Comparison of ENCODE assay signal across 28 cellular contexts in the genomic region with DNA sequence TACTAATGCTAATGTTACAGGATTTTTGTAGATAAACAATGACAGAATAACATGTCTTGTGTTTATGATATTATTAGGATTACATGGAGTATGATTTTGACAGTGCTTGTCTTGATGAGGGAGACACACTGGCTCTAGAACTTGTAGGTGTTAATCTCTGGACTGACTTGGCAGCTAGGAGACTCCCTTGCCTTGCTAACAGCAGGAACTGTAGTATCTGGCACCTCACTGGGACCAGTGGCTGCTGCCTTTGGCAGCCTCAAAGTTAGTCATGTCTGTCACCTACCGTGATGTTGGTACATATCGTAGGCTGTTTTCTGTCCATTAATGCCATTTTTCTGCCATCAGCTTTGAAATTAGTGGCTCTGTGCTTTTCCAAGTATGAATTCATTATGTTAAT.
A peak's percentile ranks its signal among the peaks of the same experiment; 100 is the strongest.
DNase-seq lines count a peak whose midpoint lies in the region; ATAC-seq and TF ChIP-seq lines count a peak whose summit lies in the region.
"Had no signal": no experiment of that assay in that cellular context is flagged by ENCODE, and none has a peak within 500 bp of the region (broad histone marks: within the 10 kb centered on the region; RNA-seq: fewer than 3 reads in every experiment).

No MANE protein-coding gene starts in this region.

- H3K27ac ChIP-seq in IMR-90 (ENCODE audit: insufficient read depth, low read length) = no peak overlapping the region
- H3K27ac ChIP-seq in mesendoderm (ENCODE audit: low read depth, low read length) = no peak overlapping the region
- H3K27ac ChIP-seq: cardiac muscle cell, lower lobe of right lung, Peyer's patch, tibial nerve had no signal

- no peaks in the 10 kb centered on the region for H3K79me2 ChIP-seq in mesendoderm (ENCODE audit: control insufficient read depth, insufficient read depth, low read length)

- H3K4me2 ChIP-seq in IMR-90 (ENCODE audit: low read depth, low read length) (no peak overlapping the region), mesendoderm (ENCODE audit: low read length) (no peak overlapping the region)

- no peak for ATAC-seq in IMR-90 (ENCODE audit: low read depth)
- ATAC-seq: activated CD4-positive, CD25-positive, alpha-beta regulatory T cell treated with anti-CD3 and anti-CD28 coated beads, Interleukin-2, amount 50 U/mL, for 24 hours; activated CD8-positive, alpha-beta T cell treated with anti-CD3 and anti-CD28 coated beads for 36 hours; activated T-helper 17 cell treated with anti-CD3 and anti-CD28 coated beads, Interleukin-2, amount 50 U/mL, for 72 hours; HCT116; lower lobe of right lung; natural killer cell treated with Interleukin-12 subunit alpha and Interleukin-12 subunit beta and Interleukin-15 and Interleukin-18, amount 100 ng/mL, for 72 hours; T-cell had no signal

- WGBS in IMR-90 (ENCODE audit: extremely low coverage in 2 of 2, insufficient read length in 1 of 2), 2 experiments = no CpG with 5 or more reads among the region's 2 CpGs
- no CpG with 5 or more reads among the region's 2 CpGs for WGBS in mesendoderm (ENCODE audit: extremely low coverage, insufficient coverage, low lambda C conversion rate)

- no peak overlapping the region for H3K4ac ChIP-seq in IMR-90 (ENCODE audit: low read depth, low read length)
- H3K4ac ChIP-seq in mesendoderm (ENCODE audit: low read depth, low read length) = no peak overlapping the region

- no peak for TF ChIP-seq CTCF in IMR-90 (conservative IDR thresholded peaks at IDR 0.05; ENCODE audit: low read depth, low read length)

- no peaks in the 10 kb centered on the region for H3K27me3 ChIP-seq in IMR-90 (ENCODE audit: control insufficient read depth, insufficient read depth, low read length)
- no peaks in the 10 kb centered on the region for H3K27me3 ChIP-seq in mesendoderm (ENCODE audit: insufficient read depth, low read length, poor library complexity)
- H3K27me3 ChIP-seq: cardiac muscle cell, Peyer's patch, tibial nerve had no signal

- H2BK120ac ChIP-seq in IMR-90 (ENCODE audit: low read depth, low read length) (no peak overlapping the region), mesendoderm (ENCODE audit: low read depth, low read length) (no peak overlapping the region)

- H3K9ac ChIP-seq in IMR-90 (ENCODE audit: low read depth, low read length) = no peak overlapping the region
- H3K9ac ChIP-seq in mesendoderm (ENCODE audit: low read length) = no peak overlapping the region

- no peak for TF ChIP-seq RAD21 in IMR-90 (IDR thresholded peaks at IDR 0.05; ENCODE audit: low read length)

- H3K56ac ChIP-seq in IMR-90 (ENCODE audit: extremely low read depth, insufficient read depth, low read length) (no peak overlapping the region), mesendoderm (ENCODE audit: low read length) (no peak overlapping the region)

- no peak overlapping the region for H3K4me3 ChIP-seq in IMR-90 (ENCODE audit: insufficient read depth, low read depth, low read length)
- no peak overlapping the region for H3K4me3 ChIP-seq in mesendoderm (ENCODE audit: low read length)
- H3K4me3 ChIP-seq: cardiac muscle cell, lower lobe of right lung, Peyer's patch, tibial nerve had no signal

- no peak overlapping the region; the same call in 1 of the 2 replicates for H3K23ac ChIP-seq in IMR-90 (ENCODE audit: low read depth, low read length)
- H3K23ac ChIP-seq in mesendoderm (ENCODE audit: low read length) = no peak overlapping the region

- H4K20me1 ChIP-seq in IMR-90 (ENCODE audit: insufficient read depth, low read length) = no peaks in the 10 kb centered on the region

- peaks cover 3% of the 10 kb centered on the region; the same call in 1 of the 2 replicates for H3K9me1 ChIP-seq in IMR-90 (ENCODE audit: insufficient read depth, low read length)

- H4K5ac ChIP-seq in IMR-90 (ENCODE audit: low read depth, low read length) (peak overlapping the region; percentile 18; the same call in 1 of the 2 replicates), mesendoderm (ENCODE audit: low read length) (no peak overlapping the region)

- H3K14ac ChIP-seq in IMR-90 (replicated peaks; ENCODE audit: low read depth, low read length) = 0 out of 2 replicates have a peak overlapping the region, but pooled peaks have one; percentile 6

- POLR2A ChIA-PET in IMR-90 (lab: Charles Lee; ENCODE audit: unreplicated experiment) = no interaction called here

- no peak overlapping the region for H4K8ac ChIP-seq in IMR-90 (ENCODE audit: low read depth in 2 of 2, low read length in 2 of 2)
- H4K8ac ChIP-seq in mesendoderm (ENCODE audit: low read depth, low read length) = no peak overlapping the region

- no TSS peak for BruUV-seq in IMR-90 (replicated peaks; lab: Mats Ljungman, UMichigan)

- intact Hi-C loops in IMR-90 (cut with micrococcal nuclease) = no loop called here

- H3K36me3 ChIP-seq in IMR-90 (ENCODE audit: control insufficient read depth, insufficient read depth, low read length) (no peaks in the 10 kb centered on the region), mesendoderm (ENCODE audit: control insufficient read depth, insufficient read depth, low read length) (no peaks in the 10 kb centered on the region)
- H3K36me3 ChIP-seq: cardiac muscle cell, lower lobe of right lung, Peyer's patch, tibial nerve had no signal

- DNase-seq in NCI-H146 (lab: John Stamatoyannopoulos, UW) = peak; percentile 1
- DNase-seq in NCI-H146 treated with DMSO at 0.1 percent for 48 hours (lab: John Stamatoyannopoulos, UW; ENCODE audit: unreplicated experiment) = no peak
- DNase-seq in IMR-90 = no peak
- peak; percentile 56 for DNase-seq in cerebellum (ENCODE audit: low spot score)
- peak; percentile 86 for DNase-seq in mesendoderm
- DNase-seq in SW480 (ENCODE audit: low spot score) = no peak
- no peak for DNase-seq in HPDE6-E6E7 (ENCODE audit: extremely low spot score)
- no peak for DNase-seq in A172 (ENCODE audit: low spot score)
- DNase-seq: 8988T; activated CD8-positive, alpha-beta T cell treated with anti-CD3 and anti-CD28 coated beads for 36 hours; activated naive CD4-positive, alpha-beta T cell treated with anti-CD3 and anti-CD28 coated beads, Interleukin-2, amount 50 U/mL, for 16 hours; amygdala; CD4-positive, alpha-beta T cell; dermis blood vessel endothelial cell; kidney; lower lobe of right lung; NCI-H1436; NCI-H2171; NCI-H510A treated with DMSO at 0.1 percent for 48 hours; Peyer's patch; stimulated activated CD4-positive, alpha-beta T cell treated with anti-CD3 and anti-CD28 coated beads, Interleukin-2, amount 100 ng/mL, for 24 hours; T-cell had no signal

- H2BK5ac ChIP-seq in IMR-90 (ENCODE audit: low read depth, low read length, poor library complexity, severe bottlenecking) = no peak overlapping the region
- no peak overlapping the region for H2BK5ac ChIP-seq in mesendoderm (ENCODE audit: low read length)

- no peak overlapping the region for H2BK20ac ChIP-seq in IMR-90 (ENCODE audit: low read depth, low read length)

- H2AK5ac ChIP-seq in IMR-90 (ENCODE audit: low read depth, low read length) (no peak overlapping the region), mesendoderm (ENCODE audit: low read length) (no peak overlapping the region)

- in situ Hi-C loops in IMR-90 (cut with MboI; ENCODE audit: low sequenced_read_pairs) = no loop called here

- peaks cover 2 to 3% of the 10 kb centered on the region in 2 experiments; a peak in 2 of 4 replicates for H3K79me1 ChIP-seq in IMR-90 (ENCODE audit: low read depth in 1 of 2, low read length in 2 of 2)
- peaks cover 2% of the 10 kb centered on the region for H3K79me1 ChIP-seq in mesendoderm (ENCODE audit: low read length)

- TF ChIP-seq POLR2A in IMR-90 (IDR thresholded peaks at IDR 0.05; ENCODE audit: low read depth, low read length) = no peak

- H3K9me3 ChIP-seq in IMR-90 (ENCODE audit: control insufficient read depth, insufficient read depth, low read length) = no peaks in the 10 kb centered on the region
- H3K9me3 ChIP-seq: lower lobe of right lung, Peyer's patch, tibial nerve had no signal

- H3K4me1 ChIP-seq in IMR-90 (ENCODE audit: control insufficient read depth, insufficient read depth, low read length) (peaks cover 2% of the 10 kb centered on the region; the same call in 1 of the 2 replicates), mesendoderm (ENCODE audit: control insufficient read depth, low read depth, low read length) (no peaks in the 10 kb centered on the region)
- H3K4me1 ChIP-seq: lower lobe of right lung, Peyer's patch, tibial nerve had no signal

- CTCF ChIA-PET in IMR-90 (lab: Yijun Ruan, JAX) = no interaction called here

- H2AFZ ChIP-seq in IMR-90 (replicated peaks; ENCODE audit: low read length, poor library complexity) = no peak overlapping the region

- dilution Hi-C loops in IMR-90 (cut with HindIII; ENCODE audit: low sequenced_read_pairs, unreplicated experiment) = no loop called here

- H2AK9ac ChIP-seq in IMR-90 (replicated peaks; ENCODE audit: low read depth, low read length, poor library complexity) = no peak overlapping the region

- H2BK15ac ChIP-seq in IMR-90 (ENCODE audit: low read depth, low read length) = no peak overlapping the region
- no peak overlapping the region for H2BK15ac ChIP-seq in mesendoderm (replicated peaks; ENCODE audit: low read depth)

- no peak overlapping the region for H3K18ac ChIP-seq in IMR-90 (ENCODE audit: low read depth, low read length)
- H3K18ac ChIP-seq in mesendoderm (ENCODE audit: low read length) = no peak overlapping the region

- no peak overlapping the region for H4K91ac ChIP-seq in IMR-90 (ENCODE audit: insufficient read depth, low read depth, low read length)

TF ChIP-seq in IMR-90, 13 proteins besides CTCF, POLR2A, EP300 and RAD21:
- no peak for TF ChIP-seq CEBPB (IDR thresholded peaks at IDR 0.05; ENCODE audit: low read depth, low read length)
- no peak for TF ChIP-seq CHD1 (IDR thresholded peaks at IDR 0.05; ENCODE audit: low read depth, low read length)
- TF ChIP-seq, protein P1, sequence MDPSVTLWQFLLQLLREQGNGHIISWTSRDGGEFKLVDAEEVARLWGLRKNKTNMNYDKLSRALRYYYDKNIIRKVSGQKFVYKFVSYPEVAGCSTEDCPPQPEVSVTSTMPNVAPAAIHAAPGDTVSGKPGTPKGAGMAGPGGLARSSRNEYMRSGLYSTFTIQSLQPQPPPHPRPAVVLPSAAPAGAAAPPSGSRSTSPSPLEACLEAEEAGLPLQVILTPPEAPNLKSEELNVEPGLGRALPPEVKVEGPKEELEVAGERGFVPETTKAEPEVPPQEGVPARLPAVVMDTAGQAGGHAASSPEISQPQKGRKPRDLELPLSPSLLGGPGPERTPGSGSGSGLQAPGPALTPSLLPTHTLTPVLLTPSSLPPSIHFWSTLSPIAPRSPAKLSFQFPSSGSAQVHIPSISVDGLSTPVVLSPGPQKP (IDR thresholded peaks at IDR 0.05; ENCODE audit: borderline replicate concordance, low read depth, low read length) = no peak
- TF ChIP-seq RFX5 (IDR thresholded peaks at IDR 0.05; ENCODE audit: low read depth, low read length) = no peak
- TF ChIP-seq RCOR1 (IDR thresholded peaks at IDR 0.05; ENCODE audit: insufficient replicate concordance, low read length) = no peak
- TF ChIP-seq NFE2L2 (IDR thresholded peaks at IDR 0.05; ENCODE audit: low read depth, low read length) = no peak

Comparison
In these comparisons a context has a peak if more than half of its experiments do, and no peak if none do; other contexts are left out.
1. DNase-seq: peak in NCI-H146 (single experiment), cerebellum (single experiment) and mesendoderm (single experiment); none in NCI-H146 treated with DMSO at 0.1 percent for 48 hours (single experiment), IMR-90 (single experiment), SW480 (single experiment), HPDE6-E6E7 (single experiment) and A172 (single experiment).